In the genomic region with DNA sequence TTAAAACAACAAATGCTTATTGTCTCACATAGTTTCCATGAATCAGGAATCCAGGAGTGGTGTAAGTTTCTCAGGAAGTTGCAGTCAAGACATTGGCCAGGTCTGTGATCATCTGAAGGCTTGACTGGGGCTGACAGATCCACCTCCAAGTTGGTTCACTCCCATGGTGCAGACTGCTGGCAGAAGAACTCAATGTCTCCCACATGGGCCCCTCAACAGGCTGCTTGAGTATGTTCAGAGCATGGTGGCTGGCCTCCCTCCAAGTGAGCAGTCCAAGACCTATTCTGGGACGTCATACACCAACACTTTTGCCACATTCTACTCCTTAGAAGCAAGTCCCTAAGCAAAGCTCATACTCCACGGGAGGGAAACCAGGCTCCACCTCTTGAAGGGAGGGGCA, we compare ENCODE assay signal across 16 cellular contexts. TPM values are rescaled to one million over a fixed set of nuclear protein-coding genes. Genes with fewer than 3 reads are reported as not detected.
DNase-seq lines count a peak whose midpoint lies in the region; ATAC-seq and TF ChIP-seq lines count a peak whose summit lies in the region.
"Had no signal": no experiment of that assay in that cellular context is flagged by ENCODE, and none has a peak within 500 bp of the region (broad histone marks: within the 10 kb centered on the region; RNA-seq: fewer than 3 reads in every experiment).

No MANE protein-coding gene starts in this region.

- intact Hi-C loops in PC-3 (cut with micrococcal nuclease): loop anchor here (10.0 kb wide), 1 partner anchor 369 kb away; no protein-coding TSS in a partner anchor
- intact Hi-C loops in upper lobe of right lung (cut with DNase I): no loop called here

- CTCF ChIA-PET in PC-3 (lab: Charles Lee): no interaction called here

- no TSS peak for BruUV-seq in PC-3 (replicated peaks; lab: Mats Ljungman, UMichigan)

- no peak overlapping the region for H3K4me2 ChIP-seq in PC-3 (ENCODE audit: low read length)
- H3K4me2 ChIP-seq: BLaER1 treated with 17β-estradiol and CSF1 and Interleukin-3, amounts not matched to agents 10 nM and 100 nM had no signal

- no peak overlapping the region for H2AFZ ChIP-seq in PC-3 (ENCODE audit: low read length)

- H3K9me3 ChIP-seq in PC-3 (ENCODE audit: low read length): no peaks in the 10 kb centered on the region
- H3K9me3 ChIP-seq in upper lobe of right lung: no peaks in the 10 kb centered on the region

- no peaks in the 10 kb centered on the region for H3K27me3 ChIP-seq in PC-3 (ENCODE audit: low read length)
- no peaks in the 10 kb centered on the region for H3K27me3 ChIP-seq in upper lobe of right lung
- H3K27me3 ChIP-seq: BLaER1 treated with 17β-estradiol and CSF1 and Interleukin-3, amounts not matched to agents 10 nM and 100 nM had no signal

- TF ChIP-seq CTCF in PC-3 (conservative IDR thresholded peaks at IDR 0.05; ENCODE audit: low read depth, low read length) (no peak), fibroblast of mammary gland (conservative IDR thresholded peaks at IDR 0.05; ENCODE audit: control insufficient read depth, insufficient read depth, low read depth, low read length) (no peak), upper lobe of right lung (IDR thresholded peaks at IDR 0.05) (no peak)

- DNase-seq in EH (ENCODE audit: low read depth) (peak; percentile 6), PC-3 (no peak), fibroblast of mammary gland (ENCODE audit: low read depth) (peak; percentile 34), upper lobe of right lung (no peak)
- no peak for DNase-seq in stimulated activated naive CD8-positive, alpha-beta T cell treated with anti-CD3 and anti-CD28 coated beads, Interleukin-15, amount 100 ng/mL, for 72 hours
- DNase-seq: Calu3; CD8-positive, alpha-beta T cell; DMS79 treated with DMSO at 0.1 percent for 48 hours; EL; GOT3; H9; IMR-90 had no signal

- no peaks in the 10 kb centered on the region for H4K20me1 ChIP-seq in PC-3 (ENCODE audit: low read length)
- H4K20me1 ChIP-seq: BLaER1 treated with 17β-estradiol and CSF1 and Interleukin-3, amounts not matched to agents 10 nM and 100 nM had no signal

- no peaks in the 10 kb centered on the region for H3F3A ChIP-seq in PC-3 (ENCODE audit: low read length, unreplicated experiment)

- no peak overlapping the region for H3K4me3 Mint-ChIP-seq in stimulated activated naive CD8-positive, alpha-beta T cell treated with anti-CD3 and anti-CD28 coated beads, Interleukin-15, amount 100 ng/mL, for 72 hours
- H3K4me3 Mint-ChIP-seq: B cell; CD8-positive, alpha-beta T cell; H9 had no signal

- H3K36me3 ChIP-seq in PC-3 (ENCODE audit: low read depth, low read length) (no peaks in the 10 kb centered on the region), upper lobe of right lung (no peaks in the 10 kb centered on the region)

- no peak overlapping the region for H3K27ac Mint-ChIP-seq in stimulated activated naive CD8-positive, alpha-beta T cell treated with anti-CD3 and anti-CD28 coated beads, Interleukin-15, amount 100 ng/mL, for 72 hours
- H3K27ac Mint-ChIP-seq: B cell; CD8-positive, alpha-beta T cell; H9 had no signal

- POLR2A ChIA-PET in PC-3 (lab: Charles Lee; ENCODE audit: unreplicated experiment): no interaction called here

- peaks cover 11% of the 10 kb centered on the region for H3K4me1 Mint-ChIP-seq in stimulated activated naive CD8-positive, alpha-beta T cell treated with anti-CD3 and anti-CD28 coated beads, Interleukin-15, amount 100 ng/mL, for 72 hours

- no peaks in the 10 kb centered on the region for H3K9me2 ChIP-seq in PC-3 (replicated peaks; ENCODE audit: low read length)

- no peaks in the 10 kb centered on the region for H3K4me1 ChIP-seq in PC-3 (ENCODE audit: insufficient read depth, low read length)
- no peaks in the 10 kb centered on the region for H3K4me1 ChIP-seq in upper lobe of right lung

- peaks cover 7% of the 10 kb centered on the region for H3K27me3 Mint-ChIP-seq in stimulated activated naive CD8-positive, alpha-beta T cell treated with anti-CD3 and anti-CD28 coated beads, Interleukin-15, amount 100 ng/mL, for 72 hours
- H3K27me3 Mint-ChIP-seq: B cell had no signal

- H3K9ac ChIP-seq in PC-3 (ENCODE audit: low read length): no peak overlapping the region
- H3K9ac ChIP-seq: BLaER1 treated with 17β-estradiol and CSF1 and Interleukin-3, amounts not matched to agents 10 nM and 100 nM had no signal

- no peaks in the 10 kb centered on the region for H3K79me2 ChIP-seq in PC-3 (ENCODE audit: low read length)

- ATAC-seq in PC-3 (no peak), upper lobe of right lung (peak; percentile 23), GM19328 (IDR thresholded peaks at IDR 0.05; ENCODE audit: unreplicated experiment) (no peak)
- no peak for ATAC-seq in stimulated activated naive CD8-positive, alpha-beta T cell treated with anti-CD3 and anti-CD28 coated beads, Interleukin-15, amount 100 ng/mL, for 72 hours
- ATAC-seq: CD8-positive, alpha-beta T cell had no signal

- 0 out of 2 replicates have a peak overlapping the region, but pooled peaks have one; percentile 3 for H3K27ac ChIP-seq in PC-3 (ENCODE audit: low read length)
- no peak overlapping the region for H3K27ac ChIP-seq in upper lobe of right lung
- H3K27ac ChIP-seq: BLaER1 treated with 17β-estradiol and CSF1 and Interleukin-3, amounts not matched to agents 10 nM and 100 nM had no signal

- no peak overlapping the region for H3K4me3 ChIP-seq in PC-3 (ENCODE audit: low read length)
- no peak overlapping the region for H3K4me3 ChIP-seq in fibroblast of mammary gland (ENCODE audit: control insufficient read depth, low read depth, low read length)
- no peak overlapping the region for H3K4me3 ChIP-seq in upper lobe of right lung
- H3K4me3 ChIP-seq: BLaER1 treated with 17β-estradiol and CSF1 and Interleukin-3, amounts not matched to agents 10 nM and 100 nM had no signal

- no peaks in the 10 kb centered on the region for H3K9me3 Mint-ChIP-seq in stimulated activated naive CD8-positive, alpha-beta T cell treated with anti-CD3 and anti-CD28 coated beads, Interleukin-15, amount 100 ng/mL, for 72 hours

RNA-seq across cellular contexts. Expression of a gene that starts 35.4 kb away (rescaled TPM):
- total RNA-seq in PC-3 (2014; rRNA removed) (0.18 and 3.4 TPM in 2 replicates), upper lobe of right lung (0.84 TPM)
- total RNA-seq: B cell; CD8-positive, alpha-beta T cell; G401; IMR-90 had no signal

Comparison
In these comparisons a context has a peak if more than half of its experiments do, and no peak if none do; other contexts are left out.
1. DNase-seq: peak in EH (single experiment) and fibroblast of mammary gland (single experiment); none in PC-3 (single experiment), upper lobe of right lung (single experiment) and stimulated activated naive CD8-positive, alpha-beta T cell treated with anti-CD3 and anti-CD28 coated beads, Interleukin-15, amount 100 ng/mL, for 72 hours (0 of 2).